Comparison of ENCODE assay signal across 13 cellular contexts in genomic region chr5:147567917-147568598, GRCh38. TPM values are rescaled to one million over a fixed set of nuclear protein-coding genes. Genes with fewer than 3 reads are reported as not detected.
DNase-seq lines count a peak whose midpoint lies in the region; ATAC-seq and TF ChIP-seq lines count a peak whose summit lies in the region.
"Had no signal": no experiment of that assay in that cellular context is flagged by ENCODE, and none has a peak within 500 bp of the region (broad histone marks: within the 10 kb centered on the region; RNA-seq: fewer than 3 reads in every experiment).

No MANE protein-coding gene starts in this region.

- TF ChIP-seq CTCF in MCF 10A (IDR thresholded peaks at IDR 0.05; ENCODE audit: unreplicated experiment) (no peak), breast epithelium (IDR thresholded peaks at IDR 0.05) (no peak), RWPE1 (conservative IDR thresholded peaks at IDR 0.05; ENCODE audit: low read depth) (no peak), fibroblast of villous mesenchyme (IDR thresholded peaks at IDR 0.05; ENCODE audit: insufficient read depth, low read depth, low read length) (no peak), smooth muscle cell (IDR thresholded peaks at IDR 0.05; ENCODE audit: borderline replicate concordance, insufficient read depth, poor library complexity, severe bottlenecking) (no peak), thyroid gland (IDR thresholded peaks at IDR 0.05) (no peak)

- no peaks in the 10 kb centered on the region for H3K79me2 ChIP-seq in smooth muscle cell (ENCODE audit: low read depth)

- no peak overlapping the region for H2AFZ ChIP-seq in smooth muscle cell (ENCODE audit: low read depth)

- WGBS in smooth muscle cell (ENCODE audit: low lambda C conversion rate) = 28% methylated on average over 9 of the region's 9 CpGs
- 66 to 71% methylated on average over 9 of the region's 9 CpGs for WGBS in thyroid gland, 2 donors

- H3K27ac ChIP-seq in breast epithelium (no peak overlapping the region), RWPE1 (no peak overlapping the region), smooth muscle cell (ENCODE audit: low read depth) (peak overlapping the region; percentile 51), thyroid gland (no peak overlapping the region)
- H3K27ac ChIP-seq: gastroesophageal sphincter had no signal

- no peak for TF ChIP-seq POLR2A in breast epithelium (IDR thresholded peaks at IDR 0.05)
- no peak for TF ChIP-seq POLR2A in thyroid gland (IDR thresholded peaks at IDR 0.05)

- no peaks in the 10 kb centered on the region for H3K9me3 Mint-ChIP-seq in MCF 10A (ENCODE audit: unreplicated experiment)

- H4K20me1 ChIP-seq in smooth muscle cell (ENCODE audit: low read depth) = no peaks in the 10 kb centered on the region

- no peak overlapping the region for H3K27ac Mint-ChIP-seq in MCF 10A (ENCODE audit: low read depth, unreplicated experiment)

- H3K36me3 ChIP-seq in breast epithelium = no peaks in the 10 kb centered on the region
- no peaks in the 10 kb centered on the region for H3K36me3 ChIP-seq in smooth muscle cell (ENCODE audit: low read depth)
- no peaks in the 10 kb centered on the region for H3K36me3 ChIP-seq in thyroid gland
- H3K36me3 ChIP-seq: gastroesophageal sphincter had no signal

- peaks cover 4% of the 10 kb centered on the region for H3F3A ChIP-seq in smooth muscle cell (ENCODE audit: low read depth)

- no peak for ATAC-seq in HG03025 (IDR thresholded peaks at IDR 0.05; ENCODE audit: low FRiP score, unreplicated experiment)
- ATAC-seq: gastroesophageal sphincter, K562 had no signal

- no peaks in the 10 kb centered on the region for H3K9me3 ChIP-seq in breast epithelium
- H3K9me3 ChIP-seq in smooth muscle cell (replicated peaks; ENCODE audit: low read depth) = no peaks in the 10 kb centered on the region
- no peaks in the 10 kb centered on the region for H3K9me3 ChIP-seq in thyroid gland
- H3K9me3 ChIP-seq: gastroesophageal sphincter had no signal

- POLR2A ChIA-PET in MCF 10A (lab: Yijun Ruan, JAX) (interaction anchor here (0.6 to 1.0 kb wide), 3 partner anchors 9 to 93 kb away, joined by 3 to 6 read pairs (median 3); no protein-coding TSS in a partner anchor), RWPE1 (lab: Yijun Ruan, JAX; ENCODE audit: low non-redundant PET) (no interaction called here)

- no peaks in the 10 kb centered on the region for H3K36me3 Mint-ChIP-seq in MCF 10A (ENCODE audit: insufficient read depth, unreplicated experiment)

- H3K9ac ChIP-seq in smooth muscle cell (ENCODE audit: low read depth) = no peak overlapping the region

- intact Hi-C loops in MCF 10A (cut with micrococcal nuclease) = no loop called here
- intact Hi-C loops in breast epithelium (cut with DNase I; ENCODE audit: low total_unique reads) = no loop called here
- intact Hi-C loops in thyroid gland (cut with DNase I) = no loop called here

- no TSS peak for BruUV-seq in MCF 10A (replicated peaks; lab: Mats Ljungman, UMichigan)

- DNase-seq in MCF 10A (ENCODE audit: unreplicated experiment) (peak; percentile 65), breast epithelium (ENCODE audit: low spot score in 2 of 2) (no peak), RWPE1 (ENCODE audit: low spot score) (peak; percentile 35), fibroblast of villous mesenchyme (ENCODE audit: low read depth) (peak; percentile 64), smooth muscle cell (lab: John Stamatoyannopoulos, UW; ENCODE audit: unreplicated experiment) (no peak), thyroid gland (no peak), medulla oblongata (ENCODE audit: extremely low spot score) (no peak)
- DNase-seq: NCI-H774; stimulated activated naive CD4-positive, alpha-beta T cell; T-helper 2 cell had no signal

- H3K4me3 Mint-ChIP-seq in MCF 10A (ENCODE audit: unreplicated experiment) = no peak overlapping the region

- H3K27me3 ChIP-seq in breast epithelium = no peaks in the 10 kb centered on the region
- H3K27me3 ChIP-seq in smooth muscle cell (ENCODE audit: low read depth) = no peaks in the 10 kb centered on the region
- H3K27me3 ChIP-seq in thyroid gland = no peaks in the 10 kb centered on the region
- H3K27me3 ChIP-seq: gastroesophageal sphincter had no signal

- CTCF ChIA-PET in MCF 10A (lab: Yijun Ruan, JAX) (interaction anchor here (0.6 to 15.3 kb wide), 6 partner anchors 8 to 85 kb away, joined by 3 to 156 read pairs (median 4); partner anchors contain the start of gene DPYSL3), RWPE1 (lab: Yijun Ruan, JAX) (no interaction called here)

- H3K27me3 Mint-ChIP-seq in MCF 10A (ENCODE audit: insufficient read depth, unreplicated experiment) = no peaks in the 10 kb centered on the region

- H3K4me3 ChIP-seq in breast epithelium (no peak overlapping the region), fibroblast of villous mesenchyme (ENCODE audit: low read depth, low read length) (no peak overlapping the region), smooth muscle cell (no peak overlapping the region), thyroid gland (replicated peaks in 1 of 3) (no peak overlapping the region)
- H3K4me3 ChIP-seq: gastroesophageal sphincter, K562 had no signal

- H3K4me1 Mint-ChIP-seq in MCF 10A (ENCODE audit: insufficient read depth, unreplicated experiment) = peaks cover 23% of the 10 kb centered on the region

- H3K4me2 ChIP-seq in smooth muscle cell = peak overlapping the region; percentile 59

- no peaks in the 10 kb centered on the region for H3K4me1 ChIP-seq in breast epithelium
- H3K4me1 ChIP-seq in smooth muscle cell (ENCODE audit: low read depth) = peaks cover 51% of the 10 kb centered on the region
- no peaks in the 10 kb centered on the region for H3K4me1 ChIP-seq in thyroid gland
- H3K4me1 ChIP-seq: gastroesophageal sphincter had no signal

RNA-seq across cellular contexts. Expression of gene DPYSL3, which starts 58.2 kb away (rescaled TPM):
- 8.2 and 8.9 TPM in 2 replicates for total RNA-seq in MCF 10A (2022)
- total RNA-seq in breast epithelium = 10 to 100 TPM; 34.4 to 73.1 (median 34.7) TPM
- total RNA-seq in fibroblast of villous mesenchyme = 126 and 161 TPM in 2 replicates
- 121 and 124 TPM in 2 replicates for total RNA-seq in smooth muscle cell
- polyA plus RNA-seq in smooth muscle cell = 63.8 and 65.5 TPM in 2 replicates
- 10 to 100 TPM; 23.7 to 43.1 (median 28.0) TPM for total RNA-seq in thyroid gland

Comparison
In these comparisons a context has a peak if more than half of its experiments do, and no peak if none do; other contexts are left out.
1. DNase-seq: peak in MCF 10A (single experiment), RWPE1 (single experiment) and fibroblast of villous mesenchyme (single experiment); none in breast epithelium (0 of 2), smooth muscle cell (single experiment), thyroid gland (0 of 2) and medulla oblongata (single experiment).